In the genomic region with DNA sequence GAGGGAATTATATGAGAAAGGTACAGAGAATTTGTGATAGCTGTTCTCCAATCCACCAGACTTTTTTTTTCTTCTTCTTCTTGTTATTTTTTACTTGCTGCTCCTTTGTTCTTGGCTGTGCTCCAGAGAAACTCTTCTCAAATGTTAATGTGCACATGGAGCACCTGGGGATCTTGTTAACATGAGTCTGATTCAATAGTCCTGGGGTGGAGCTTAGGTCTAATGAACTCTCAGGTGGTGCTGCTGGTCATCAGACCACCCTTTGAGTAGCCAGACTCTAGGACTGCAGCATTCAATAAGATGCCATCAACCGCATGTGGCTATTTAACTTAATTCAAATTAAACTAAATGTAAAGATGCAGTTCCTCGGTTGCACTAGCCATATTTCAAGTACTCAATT, we compare ENCODE assay signal across 26 cellular contexts. TPM values are rescaled to one million over a fixed set of nuclear protein-coding genes. Genes with fewer than 3 reads are reported as not detected.
A peak's percentile ranks its signal among the peaks of the same experiment; 100 is the strongest.
DNase-seq lines count a peak whose midpoint lies in the region; ATAC-seq and TF ChIP-seq lines count a peak whose summit lies in the region.
"Had no signal": no experiment of that assay in that cellular context is flagged by ENCODE, and none has a peak within 500 bp of the region (broad histone marks: within the 10 kb centered on the region; RNA-seq: fewer than 3 reads in every experiment).

No MANE protein-coding gene starts in this region.

- POLR2A ChIA-PET in activated CD8-positive, alpha-beta T cell treated with anti-CD3 and anti-CD28 coated beads, Interleukin-2, amount 10 ng/mL, durations not matched to agents 7 days and 5 days (lab: Charles Lee): no interaction called here

- H3K27me3 Mint-ChIP-seq in nephron (ENCODE audit: low read depth): peaks cover 26% of the 10 kb centered on the region
- peaks cover 34% of the 10 kb centered on the region for H3K27me3 Mint-ChIP-seq in activated CD8-positive, alpha-beta T cell treated with anti-CD3 and anti-CD28 coated beads, Interleukin-2, amount 10 ng/mL, durations not matched to agents 7 days and 5 days (ENCODE audit: low read depth)

- CTCF ChIA-PET in activated CD8-positive, alpha-beta T cell treated with anti-CD3 and anti-CD28 coated beads, Interleukin-2, amount 10 ng/mL, durations not matched to agents 7 days and 5 days (lab: Charles Lee): no interaction called here

- H3K4me3 Mint-ChIP-seq in nephron: no peak overlapping the region
- H3K4me3 Mint-ChIP-seq in activated CD8-positive, alpha-beta T cell treated with anti-CD3 and anti-CD28 coated beads, Interleukin-2, amount 10 ng/mL, durations not matched to agents 7 days and 5 days: no peak overlapping the region
- H3K4me3 Mint-ChIP-seq: activated naive CD8-positive, alpha-beta T cell treated with anti-CD3 and anti-CD28 coated beads, Interleukin-2, amount 10 ng/mL, durations not matched to agents 7 days and 5 days; B cell; natural killer cell treated with Interleukin-12 subunit alpha and Interleukin-12 subunit beta and Interleukin-15 and Interleukin-18, amount 100 ng/mL, for 72 hours; T-helper 17 cell had no signal

- no peak for ATAC-seq in activated CD8-positive, alpha-beta T cell treated with anti-CD3 and anti-CD28 coated beads, Interleukin-2, amount 10 ng/mL, durations not matched to agents 7 days and 5 days
- ATAC-seq: gastroesophageal sphincter; GM12878; natural killer cell treated with Interleukin-12 subunit alpha and Interleukin-12 subunit beta and Interleukin-15 and Interleukin-18, amount 100 ng/mL, for 72 hours; right cardiac atrium; T-helper 17 cell had no signal

- no peaks in the 10 kb centered on the region for H3K9me3 Mint-ChIP-seq in nephron
- H3K9me3 Mint-ChIP-seq in activated CD8-positive, alpha-beta T cell treated with anti-CD3 and anti-CD28 coated beads, Interleukin-2, amount 10 ng/mL, durations not matched to agents 7 days and 5 days (ENCODE audit: insufficient read depth): no peaks in the 10 kb centered on the region
- H3K9me3 Mint-ChIP-seq: activated naive CD8-positive, alpha-beta T cell treated with anti-CD3 and anti-CD28 coated beads, Interleukin-2, amount 10 ng/mL, durations not matched to agents 7 days and 5 days; activated T-helper 2 cell treated with anti-CD3 and anti-CD28 coated beads, Interferon-gamma antibody, Interleukin-2, Interleukin-4, amounts not matched to agents 10 μg/mL and 5 μg/mL and 100 μg/mL, durations not matched to agents 14 hours and 24 hours and 36 hours; natural killer cell treated with Interleukin-12 subunit alpha and Interleukin-12 subunit beta and Interleukin-15 and Interleukin-18, amount 100 ng/mL, for 72 hours had no signal

- no peak for TF ChIP-seq CTCF in nephron (IDR thresholded peaks at IDR 0.05; ENCODE audit: unreplicated experiment in 3 of 3)

- peak; percentile 67 for DNase-seq in NCI-H748 (lab: John Stamatoyannopoulos, UW; ENCODE audit: unreplicated experiment)
- no peak for DNase-seq in NCI-H748 treated with DMSO at 0.1 percent for 48 hours (lab: John Stamatoyannopoulos, UW)
- peak; percentile 15 for DNase-seq in NCI-H146 treated with DMSO at 0.1 percent for 48 hours (lab: John Stamatoyannopoulos, UW; ENCODE audit: unreplicated experiment)
- DNase-seq in NCI-H69 (lab: John Stamatoyannopoulos, UW): peak; percentile 84
- DNase-seq in stimulated activated CD4-positive, alpha-beta T cell treated with anti-CD3 and anti-CD28 coated beads, Interleukin-4, amount 100 ng/mL, for 4 hours: no peak
- no peak for DNase-seq in LoVo (ENCODE audit: low spot score)
- DNase-seq in activated CD8-positive, alpha-beta T cell treated with anti-CD3 and anti-CD28 coated beads, Interleukin-2, amount 10 ng/mL, durations not matched to agents 7 days and 5 days: no peak
- DNase-seq: activated CD4-positive, alpha-beta T cell treated with anti-CD3 and anti-CD28 coated beads, Interleukin-2, amount 50 U/mL, for 1 hour; activated naive CD8-positive, alpha-beta T cell treated with anti-CD3 and anti-CD28 coated beads, Interleukin-2, amount 10 ng/mL, durations not matched to agents 7 days and 5 days; central memory CD4-positive, alpha-beta T cell; dermis blood vessel endothelial cell; islet precursor cell; KG1; right cardiac atrium; SK-N-SH; stimulated activated CD4-positive, alpha-beta T cell treated with anti-CD3 and anti-CD28 coated beads, Interleukin-4, amount 100 ng/mL, for 1 hour; stimulated activated naive CD4-positive, alpha-beta T cell treated with Interleukin-2 at 50 U/mL for 16 hours; T-helper 17 cell had no signal

- no peaks in the 10 kb centered on the region for H3K36me3 Mint-ChIP-seq in nephron (ENCODE audit: low read depth)
- no peaks in the 10 kb centered on the region for H3K36me3 Mint-ChIP-seq in activated CD8-positive, alpha-beta T cell treated with anti-CD3 and anti-CD28 coated beads, Interleukin-2, amount 10 ng/mL, durations not matched to agents 7 days and 5 days (ENCODE audit: low read depth)
- H3K36me3 Mint-ChIP-seq: activated naive CD8-positive, alpha-beta T cell treated with anti-CD3 and anti-CD28 coated beads, Interleukin-2, amount 10 ng/mL, durations not matched to agents 7 days and 5 days; natural killer cell treated with Interleukin-12 subunit alpha and Interleukin-12 subunit beta and Interleukin-15 and Interleukin-18, amount 100 ng/mL, for 72 hours had no signal

- H3K4me1 Mint-ChIP-seq in nephron: peaks cover 41% of the 10 kb centered on the region
- H3K4me1 Mint-ChIP-seq in activated CD8-positive, alpha-beta T cell treated with anti-CD3 and anti-CD28 coated beads, Interleukin-2, amount 10 ng/mL, durations not matched to agents 7 days and 5 days (ENCODE audit: low read depth): no peaks in the 10 kb centered on the region
- H3K4me1 Mint-ChIP-seq: activated naive CD8-positive, alpha-beta T cell treated with anti-CD3 and anti-CD28 coated beads, Interleukin-2, amount 10 ng/mL, durations not matched to agents 7 days and 5 days; B cell had no signal

- peak overlapping the region; percentile 73 to 95 (median 88) for H3K27ac Mint-ChIP-seq in nephron
- H3K27ac Mint-ChIP-seq in activated CD8-positive, alpha-beta T cell treated with anti-CD3 and anti-CD28 coated beads, Interleukin-2, amount 10 ng/mL, durations not matched to agents 7 days and 5 days: no peak overlapping the region
- H3K27ac Mint-ChIP-seq: activated naive CD8-positive, alpha-beta T cell treated with anti-CD3 and anti-CD28 coated beads, Interleukin-2, amount 10 ng/mL, durations not matched to agents 7 days and 5 days; activated T-helper 2 cell treated with anti-CD3 and anti-CD28 coated beads, Interferon-gamma antibody, Interleukin-2, Interleukin-4, amounts not matched to agents 10 μg/mL and 5 μg/mL and 100 μg/mL, durations not matched to agents 14 hours and 24 hours and 36 hours; B cell; natural killer cell treated with Interleukin-12 subunit alpha and Interleukin-12 subunit beta and Interleukin-15 and Interleukin-18, amount 100 ng/mL, for 72 hours; T-helper 17 cell had no signal

RNA-seq across cellular contexts. Expression of gene CRABP1, which starts 47.5 kb away (rescaled TPM):
- total RNA-seq in activated CD8-positive, alpha-beta T cell treated with anti-CD3 and anti-CD28 coated beads, Interleukin-2, amount 10 ng/mL, durations not matched to agents 7 days and 5 days: not detected
- total RNA-seq: activated naive CD8-positive, alpha-beta T cell treated with anti-CD3 and anti-CD28 coated beads, Interleukin-2, amount 10 ng/mL, durations not matched to agents 7 days and 5 days; B cell; dermis blood vessel endothelial cell; H4; mononuclear cell; natural killer cell treated with Interleukin-12 subunit alpha and Interleukin-12 subunit beta and Interleukin-15 and Interleukin-18, amount 100 ng/mL, for 72 hours; T-helper 17 cell had no signal

RNA-seq across cellular contexts. Expression of gene IREB2, which starts 50.3 kb away (rescaled TPM):
- 10 to 100 TPM; 52.5 to 62.4 TPM for total RNA-seq in activated CD8-positive, alpha-beta T cell treated with anti-CD3 and anti-CD28 coated beads, Interleukin-2, amount 10 ng/mL, durations not matched to agents 7 days and 5 days

Comparison
In these comparisons a context has a peak if more than half of its experiments do, and no peak if none do; other contexts are left out.
1. DNase-seq: peak in NCI-H748 (single experiment), NCI-H146 treated with DMSO at 0.1 percent for 48 hours (single experiment) and NCI-H69 (single experiment); none in NCI-H748 treated with DMSO at 0.1 percent for 48 hours (single experiment), stimulated activated CD4-positive, alpha-beta T cell treated with anti-CD3 and anti-CD28 coated beads, Interleukin-4, amount 100 ng/mL, for 4 hours (0 of 2), LoVo (single experiment) and activated CD8-positive, alpha-beta T cell treated with anti-CD3 and anti-CD28 coated beads, Interleukin-2, amount 10 ng/mL, durations not matched to agents 7 days and 5 days (single experiment).